28 cellular contexts compared by ENCODE assay signal in the genomic region with DNA sequence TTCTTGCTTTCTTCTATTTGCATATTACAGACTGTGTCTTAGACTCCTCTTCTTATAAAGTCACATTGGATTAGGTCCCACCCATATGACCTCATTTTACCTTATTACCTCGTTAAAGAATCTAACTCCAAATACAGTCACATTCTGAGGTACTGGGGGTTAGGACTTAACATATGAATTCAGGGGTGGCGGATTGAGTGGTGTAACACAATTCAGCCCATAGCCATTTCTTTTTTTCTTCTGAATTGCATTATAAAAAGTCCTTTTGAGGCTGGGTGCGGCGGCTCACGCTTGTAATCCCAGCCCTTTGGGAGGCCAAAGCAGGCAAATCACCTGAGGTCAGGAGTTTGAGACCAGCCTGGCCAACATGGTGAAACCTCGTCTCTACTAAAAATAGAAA. TPM values are rescaled to one million over a fixed set of nuclear protein-coding genes. Genes with fewer than 3 reads are reported as not detected.
"Had no signal": no experiment of that assay in that cellular context is flagged by ENCODE, and none has a peak within 500 bp of the region (broad histone marks: within the 10 kb centered on the region; RNA-seq: fewer than 3 reads in every experiment).

No MANE protein-coding gene starts in this region.

- H3K27ac ChIP-seq: SJCRH30 had no signal

- H3K4me3 ChIP-seq: SJCRH30 had no signal

- H3K27me3 ChIP-seq: SJCRH30 had no signal

- H3K36me3 ChIP-seq: SJCRH30 had no signal

- FAIRE-seq: bronchial epithelial cell, TTC549 had no signal

- DNase-seq: activated CD4-positive, alpha-beta memory T cell treated with anti-CD3 and anti-CD28 coated beads for 36 hours; activated CD4-positive, alpha-beta T cell treated with anti-CD3 and anti-CD28 coated beads for 36 hours; activated CD4-positive, alpha-beta T cell treated with anti-CD3 and anti-CD28 coated beads, Interleukin-2, amount 10 ng/mL, durations not matched to agents 7 days and 5 days; activated CD8-positive, alpha-beta memory T cell treated with anti-CD3 and anti-CD28 coated beads, Interleukin-2, amount 50 U/mL, for 4 hours; activated gamma-delta T cell treated with Interleukin-2 at 50 U/mL for 16 hours; activated naive CD4-positive, alpha-beta T cell treated with anti-CD3 and anti-CD28 coated beads, Interleukin-2, amount 10 ng/mL, durations not matched to agents 7 days and 5 days; activated naive CD8-positive, alpha-beta T cell treated with anti-CD3 and anti-CD28 coated beads, Interleukin-2, amount 50 U/mL, for 24 hours; activated T-cell treated with anti-CD3 and anti-CD28 coated beads for 4 hours; activated T-cell treated with anti-CD3 and anti-CD28 coated beads, Interleukin-2, amount 50 U/mL, for 4 hours; cerebellar nuclear complex; NCI-H1092 treated with DMSO at 0.1 percent for 48 hours; NCI-H1417; NCI-H146; NCI-H187; NCI-H2029 treated with DMSO at 0.1 percent for 48 hours; NCI-H2171 treated with DMSO at 0.1 percent for 48 hours; NCI-H2227 treated with DMSO at 0.1 percent for 48 hours; NCI-H446 treated with DMSO at 0.1 percent for 48 hours; NCI-H524; NCI-H69; NK-92 treated with Interleukin-12 subunit alpha and Interleukin-12 subunit beta, amount 100 ng/mL, for 24 hours; SHP77; SJCRH30; SK-N-SH had no signal

- H3K9ac ChIP-seq: SK-N-SH had no signal

- ATAC-seq: activated CD4-positive, alpha-beta T cell treated with anti-CD3 and anti-CD28 coated beads for 36 hours; activated CD4-positive, CD25-positive, alpha-beta regulatory T cell treated with anti-CD3 and anti-CD28 coated beads, Interleukin-2, amount 50 U/mL, for 24 hours; activated naive CD8-positive, alpha-beta T cell treated with anti-CD3 and anti-CD28 coated beads, Interleukin-2, amount 50 U/mL, for 24 hours; activated T-cell treated with anti-CD3 and anti-CD28 coated beads, Interleukin-2, amount 50 U/mL, for 4 hours had no signal

- H3K4me2 ChIP-seq: SK-N-SH had no signal

- H3K9me3 ChIP-seq: SJCRH30, SK-N-SH had no signal

RNA-seq across cellular contexts. Expression of a gene that starts 27.4 kb away (rescaled TPM):
- total RNA-seq: activated CD4-positive, alpha-beta T cell treated with anti-CD3 and anti-CD28 coated beads for 36 hours; activated CD4-positive, alpha-beta T cell treated with anti-CD3 and anti-CD28 coated beads, Interleukin-2, amount 10 ng/mL, durations not matched to agents 7 days and 5 days; activated T-cell treated with anti-CD3 and anti-CD28 coated beads, Interleukin-2, amount 50 U/mL, for 4 hours; activated T-helper 1 cell treated with anti-CD3 and anti-CD28 coated beads, Interleukin-12 subunit alpha, Interleukin-12 subunit beta, Interleukin-2, Interleukin-4 antibody, amounts not matched to agents 30 ng/mL and 10 ng/mL and 1 ng/mL, durations not matched to agents 14 hours and 24 hours and 36 hours; bronchial epithelial cell had no signal
